ENCODE assay signal across 14 cellular contexts in genomic region chr3:50290116-50290745, GRCh38. TPM values are rescaled to one million over a fixed set of nuclear protein-coding genes. Genes with fewer than 3 reads are reported as not detected.
DNase-seq lines count a peak whose midpoint lies in the region; ATAC-seq and TF ChIP-seq lines count a peak whose summit lies in the region.
"Had no signal": no experiment of that assay in that cellular context is flagged by ENCODE, and none has a peak within 500 bp of the region (broad histone marks: within the 10 kb centered on the region; RNA-seq: fewer than 3 reads in every experiment).

No MANE protein-coding gene starts in this region.

- H3K27ac Mint-ChIP-seq in CD4-positive, alpha-beta T cell = no peak overlapping the region
- peak overlapping the region; percentile 85 to 94 for H3K27ac Mint-ChIP-seq in activated naive CD4-positive, alpha-beta T cell treated with anti-CD3 and anti-CD28 coated beads, Interleukin-2, amount 50 U/mL, for 72 hours
- no peak overlapping the region for H3K27ac Mint-ChIP-seq in nephron

- POLR2A ChIA-PET in CD4-positive, alpha-beta T cell (lab: Charles Lee) = no interaction called here
- POLR2A ChIA-PET in HCT116 (lab: Charles Lee) = no interaction called here

- H3K4me1 Mint-ChIP-seq in CD4-positive, alpha-beta T cell (ENCODE audit: low read depth) = peaks cover 20% of the 10 kb centered on the region
- H3K4me1 Mint-ChIP-seq in nephron = peaks cover 14% of the 10 kb centered on the region

- H3K9me3 ChIP-seq in CD4-positive, alpha-beta T cell (ENCODE audit: control insufficient read depth, low read length) = no peaks in the 10 kb centered on the region
- H3K9me3 ChIP-seq in HCT116 (ENCODE audit: control insufficient read depth in 1 of 2, insufficient read depth in 1 of 2, low read depth in 1 of 2, low read length in 2 of 2) = no peaks in the 10 kb centered on the region

- H2AFZ ChIP-seq in HCT116 (ENCODE audit: low read depth, low read length, poor library complexity, severe bottlenecking) = no peak overlapping the region

- H3K36me3 ChIP-seq in HCT116 (ENCODE audit: control insufficient read depth in 1 of 2, insufficient read depth in 2 of 2, low read length in 2 of 2) = peaks cover 23 to 45% of the 10 kb centered on the region in 2 experiments

- RAD21 ChIA-PET in HCT116 (lab: Charles Lee; ENCODE audit: low non-redundant PET in 1 of 2, low total read pairs in 2 of 2, uncharacterized antibody in 2 of 2, unreplicated experiment in 2 of 2) = no interaction called here

- H3K27me3 Mint-ChIP-seq in CD4-positive, alpha-beta T cell = no peaks in the 10 kb centered on the region
- H3K27me3 Mint-ChIP-seq in nephron (ENCODE audit: low read depth) = peaks cover 3% of the 10 kb centered on the region

- H3K9me2 ChIP-seq in HCT116 (ENCODE audit: insufficient read depth) = no peaks in the 10 kb centered on the region

- no peak for TF ChIP-seq RAD21 in HCT116 (IDR thresholded peaks at IDR 0.05; ENCODE audit: low read depth)

- no peaks in the 10 kb centered on the region for H3K9me3 Mint-ChIP-seq in CD4-positive, alpha-beta T cell
- no peaks in the 10 kb centered on the region for H3K9me3 Mint-ChIP-seq in activated naive CD4-positive, alpha-beta T cell treated with anti-CD3 and anti-CD28 coated beads, Interleukin-2, amount 50 U/mL, for 72 hours
- H3K9me3 Mint-ChIP-seq in nephron = no peaks in the 10 kb centered on the region

- no peak for TF ChIP-seq POLR2A in HCT116 (IDR thresholded peaks at IDR 0.05; ENCODE audit: borderline replicate concordance, extremely low read depth, insufficient read depth, insufficient read length)

- ATAC-seq in CD4-positive, alpha-beta T cell (ENCODE audit: poor library complexity) = no peak
- ATAC-seq in HCT116 = no peak
- no peak for ATAC-seq in activated naive CD4-positive, alpha-beta T cell treated with anti-CD3 and anti-CD28 coated beads, Interleukin-2, amount 50 U/mL, for 72 hours
- no peak for ATAC-seq in GM18873 (IDR thresholded peaks at IDR 0.05; ENCODE audit: low FRiP score, unreplicated experiment)
- ATAC-seq in GM21576 (IDR thresholded peaks at IDR 0.05; ENCODE audit: unreplicated experiment) = no peak

- BruUV-seq in HCT116 (replicated peaks; lab: Mats Ljungman, UMichigan) = no TSS peak

- H3K4me3 ChIP-seq in HCT116 (replicated peaks in 1 of 2; ENCODE audit: low read depth in 1 of 2, low read length in 2 of 2) = peak overlapping the region; percentile 98 to 99

- TF ChIP-seq CTCF in CD4-positive, alpha-beta T cell (IDR thresholded peaks at IDR 0.05) = no peak
- TF ChIP-seq CTCF in HCT116 (IDR thresholded peaks at IDR 0.05 in 2 of 3, conservative IDR thresholded peaks at IDR 0.05 in 1 of 3; ENCODE audit: borderline replicate concordance in 1 of 3, insufficient read depth in 1 of 3, low read depth in 2 of 3, low read length in 2 of 3) (no peak), nephron (IDR thresholded peaks at IDR 0.05; ENCODE audit: unreplicated experiment in 3 of 3) (no peak)

- DNase-seq in CD4-positive, alpha-beta T cell = no peak
- DNase-seq in HCT116 (ENCODE audit: low read depth, low spot score) (no peak), HuH-7.5 (ENCODE audit: low spot score) (no peak), HCEC 1CT (no peak)
- no peak for DNase-seq in activated naive CD4-positive, alpha-beta T cell treated with anti-CD3 and anti-CD28 coated beads, Interleukin-2, amount 50 U/mL, for 72 hours (ENCODE audit: low spot score in 2 of 2)
- DNase-seq: DMS53, glutamatergic neuron, NCI-H345, SHP77 had no signal

- peaks cover 42% of the 10 kb centered on the region for H3K79me2 ChIP-seq in HCT116 (ENCODE audit: insufficient read depth, low read length)

- CTCF ChIA-PET in CD4-positive, alpha-beta T cell (lab: Charles Lee) = no interaction called here
- CTCF ChIA-PET in HCT116 (lab: Charles Lee) = no interaction called here

- H3K36me3 Mint-ChIP-seq in CD4-positive, alpha-beta T cell (ENCODE audit: low read depth) = peaks cover 32% of the 10 kb centered on the region
- peaks cover 9 to 13% of the 10 kb centered on the region in 2 donors for H3K36me3 Mint-ChIP-seq in activated naive CD4-positive, alpha-beta T cell treated with anti-CD3 and anti-CD28 coated beads, Interleukin-2, amount 50 U/mL, for 72 hours
- H3K36me3 Mint-ChIP-seq in nephron (ENCODE audit: low read depth) = no peaks in the 10 kb centered on the region

- H3K4me2 ChIP-seq in HCT116 (ENCODE audit: low read length) = peak overlapping the region; percentile 85

- no peak overlapping the region for H3K27ac ChIP-seq in CD4-positive, alpha-beta T cell (ENCODE audit: low read depth, low read length)
- H3K27ac ChIP-seq in HCT116 (ENCODE audit: low read depth, low read length) = peak overlapping the region; percentile 95; the same call in 1 of the 2 replicates

- no peaks in the 10 kb centered on the region for H4K20me1 ChIP-seq in HCT116 (ENCODE audit: insufficient read depth)

- peak overlapping the region; percentile 48 for H3K4me3 Mint-ChIP-seq in CD4-positive, alpha-beta T cell
- H3K4me3 Mint-ChIP-seq in nephron = peak overlapping the region; percentile 64 to 83 (median 78)

- intact Hi-C loops in CD4-positive, alpha-beta T cell (cut with DNase I, micrococcal nuclease) = loop anchor here in 1 of 2 experiments (5.0 kb wide), 1 partner anchor 348 kb away; the partner anchor contains the start of gene RBM6
- intact Hi-C loops in HCT116 (cut with micrococcal nuclease) = no loop called here

- peak overlapping the region; percentile 99; the same call in 1 of the 2 replicates for H3K9ac ChIP-seq in HCT116 (ENCODE audit: low read length)

- H3K27me3 ChIP-seq in CD4-positive, alpha-beta T cell (ENCODE audit: control insufficient read depth, insufficient read depth, low read length) = no peaks in the 10 kb centered on the region
- no peaks in the 10 kb centered on the region for H3K27me3 ChIP-seq in HCT116 (ENCODE audit: insufficient read depth, low read length)

- H3K4me1 ChIP-seq in HCT116 (ENCODE audit: control insufficient read depth in 1 of 2, insufficient read depth in 2 of 2, low read length in 2 of 2) = peaks cover 11 to 17% of the 10 kb centered on the region in 2 experiments

TF ChIP-seq in HCT116, 20 proteins besides CTCF, POLR2A, EP300 and RAD21:
- no peak for TF ChIP-seq EGR1 (IDR thresholded peaks at IDR 0.05; ENCODE audit: low read depth)
- no peak for TF ChIP-seq SP1 (IDR thresholded peaks at IDR 0.05; ENCODE audit: low read depth)
- TF ChIP-seq REST (IDR thresholded peaks at IDR 0.05; ENCODE audit: low read depth) = no peak
- no peak for TF ChIP-seq POLR2AphosphoS5 (IDR thresholded peaks at IDR 0.05; ENCODE audit: low read depth, low read length)
- no peak for TF ChIP-seq TCF7L2 (IDR thresholded peaks at IDR 0.05; ENCODE audit: borderline replicate concordance, extremely low read depth, insufficient read depth, insufficient read length)
- TF ChIP-seq, protein P1, sequence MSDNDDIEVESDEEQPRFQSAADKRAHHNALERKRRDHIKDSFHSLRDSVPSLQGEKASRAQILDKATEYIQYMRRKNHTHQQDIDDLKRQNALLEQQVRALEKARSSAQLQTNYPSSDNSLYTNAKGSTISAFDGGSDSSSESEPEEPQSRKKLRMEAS (IDR thresholded peaks at IDR 0.05) = no peak
- no peak for TF ChIP-seq ZFX (IDR thresholded peaks at IDR 0.05)
- no peak for TF ChIP-seq EZH2 (IDR thresholded peaks at IDR 0.05)

RNA-seq across cellular contexts. Expression of gene IFRD2, which starts 2.0 kb away (rescaled TPM):
- 10 to 100 TPM; 30.0 to 30.4 TPM for total RNA-seq in CD4-positive, alpha-beta T cell
- 146 TPM for total RNA-seq in HCT116 (2021; ENCODE audit: unreplicated experiment)
- 101 and 103 TPM in 2 replicates for polyA plus RNA-seq in HCT116 (2012)
- 100 to 1,000 TPM in 1 of 2 donors, 10 to 100 TPM in 1; 63.8 to 100 TPM for total RNA-seq in activated naive CD4-positive, alpha-beta T cell treated with anti-CD3 and anti-CD28 coated beads, Interleukin-2, amount 50 U/mL, for 72 hours

RNA-seq across cellular contexts. Expression of gene HYAL3, which starts 9.0 kb away (rescaled TPM):
- total RNA-seq in CD4-positive, alpha-beta T cell = 1 to 10 TPM; 3.0 to 3.2 TPM
- 10.3 TPM for total RNA-seq in HCT116 (2021; ENCODE audit: unreplicated experiment)
- 4.6 and 6.5 TPM in 2 replicates for polyA plus RNA-seq in HCT116 (2012)
- total RNA-seq in activated naive CD4-positive, alpha-beta T cell treated with anti-CD3 and anti-CD28 coated beads, Interleukin-2, amount 50 U/mL, for 72 hours = 1 to 10 TPM; 4.3 to 6.6 TPM

RNA-seq across cellular contexts. Expression of gene NAA80, which starts 9.0 kb away (rescaled TPM):
- 10 to 100 TPM; 47.0 to 48.8 TPM for total RNA-seq in CD4-positive, alpha-beta T cell
- total RNA-seq in HCT116 (2021; ENCODE audit: unreplicated experiment) = 21.3 TPM
- 27.0 and 31.4 TPM in 2 replicates for polyA plus RNA-seq in HCT116 (2012)
- 10 to 100 TPM; 19.4 to 26.0 TPM for total RNA-seq in activated naive CD4-positive, alpha-beta T cell treated with anti-CD3 and anti-CD28 coated beads, Interleukin-2, amount 50 U/mL, for 72 hours

RNA-seq across cellular contexts. Expression of gene LSMEM2, which starts 11.3 kb away (rescaled TPM):
- under 1 TPM in 1 of 2 experiments, not detected in 1; 0.22 TPM for total RNA-seq in CD4-positive, alpha-beta T cell
- total RNA-seq in HCT116 (2021; ENCODE audit: unreplicated experiment) = not detected
- 0.18 and 0.41 TPM in 2 replicates for polyA plus RNA-seq in HCT116 (2012)
- not detected for total RNA-seq in activated naive CD4-positive, alpha-beta T cell treated with anti-CD3 and anti-CD28 coated beads, Interleukin-2, amount 50 U/mL, for 72 hours
- total RNA-seq: pulmonary artery endothelial cell, temporal lobe had no signal

RNA-seq across cellular contexts. Expression of gene HYAL1, which starts 13.1 kb away (rescaled TPM):
- under 1 TPM in 1 of 2 experiments, not detected in 1; 0.38 TPM for total RNA-seq in CD4-positive, alpha-beta T cell
- total RNA-seq in HCT116 (2021; ENCODE audit: unreplicated experiment) = 6.1 TPM
- polyA plus RNA-seq in HCT116 (2012) = 11.9 and 12.5 TPM in 2 replicates
- total RNA-seq in activated naive CD4-positive, alpha-beta T cell treated with anti-CD3 and anti-CD28 coated beads, Interleukin-2, amount 50 U/mL, for 72 hours = under 1 TPM in 1 of 2 donors, not detected in 1; 0.39 TPM

Comparison
In these comparisons a context has a peak if more than half of its experiments do, and no peak if none do; other contexts are left out.
1. H3K27ac Mint-ChIP-seq: peak in activated naive CD4-positive, alpha-beta T cell treated with anti-CD3 and anti-CD28 coated beads, Interleukin-2, amount 50 U/mL, for 72 hours (2 of 2); none in CD4-positive, alpha-beta T cell (single experiment) and nephron (0 of 3).